ENCODE assay signal across 11 cellular contexts in genomic region chr2:36450466-36451196, GRCh38.
DNase-seq lines count a peak whose midpoint lies in the region; ATAC-seq and TF ChIP-seq lines count a peak whose summit lies in the region.
"Had no signal": no experiment of that assay in that cellular context is flagged by ENCODE, and none has a peak within 500 bp of the region (broad histone marks: within the 10 kb centered on the region; RNA-seq: fewer than 3 reads in every experiment).

No MANE protein-coding gene starts in this region.

- DNase-seq in Daoy (ENCODE audit: low read depth) (peak; percentile 85), amniotic stem cell (lab: John Stamatoyannopoulos, UW) (peak; percentile 46), glomerular visceral epithelial cell (ENCODE audit: extremely low spot score) (peak; percentile 81), sigmoid colon (no peak), NCI-H510A (lab: John Stamatoyannopoulos, UW) (no peak), NCI-H1930 (lab: John Stamatoyannopoulos, UW) (no peak)
- no peak for DNase-seq in activated CD4-positive, alpha-beta memory T cell treated with anti-CD3 and anti-CD28 coated beads, Interleukin-2, amount 10 ng/mL, durations not matched to agents 7 days and 5 days
- DNase-seq: activated CD4-positive, alpha-beta T cell treated with anti-CD3 and anti-CD28 coated beads for 4 hours; immature natural killer cell had no signal

- no peak overlapping the region for H3K27ac Mint-ChIP-seq in activated CD4-positive, alpha-beta memory T cell treated with anti-CD3 and anti-CD28 coated beads, Interleukin-2, amount 10 ng/mL, durations not matched to agents 7 days and 5 days

- 76 to 79% methylated on average over 5 of the region's 5 CpGs for WGBS in sigmoid colon, 2 donors

- H3K4me3 Mint-ChIP-seq in activated CD4-positive, alpha-beta memory T cell treated with anti-CD3 and anti-CD28 coated beads, Interleukin-2, amount 10 ng/mL, durations not matched to agents 7 days and 5 days = no peak overlapping the region
- H3K4me3 Mint-ChIP-seq: immature natural killer cell had no signal

- no peaks in the 10 kb centered on the region for H3K27me3 ChIP-seq in sigmoid colon

- TF ChIP-seq EP300 in sigmoid colon (IDR thresholded peaks at IDR 0.05) = no peak

- H3K27ac ChIP-seq in sigmoid colon = peak overlapping the region; percentile 75 to 81 (median 79)
- H3K27ac ChIP-seq: cardiac muscle cell had no signal

- no peaks in the 10 kb centered on the region for H3K9me3 Mint-ChIP-seq in activated CD4-positive, alpha-beta memory T cell treated with anti-CD3 and anti-CD28 coated beads, Interleukin-2, amount 10 ng/mL, durations not matched to agents 7 days and 5 days
- H3K9me3 Mint-ChIP-seq: immature natural killer cell had no signal

- no peak for TF ChIP-seq POLR2A in sigmoid colon (IDR thresholded peaks at IDR 0.05)

- intact Hi-C loops in sigmoid colon (cut with DNase I) = no loop called here

- H3K4me1 Mint-ChIP-seq in activated CD4-positive, alpha-beta memory T cell treated with anti-CD3 and anti-CD28 coated beads, Interleukin-2, amount 10 ng/mL, durations not matched to agents 7 days and 5 days = no peaks in the 10 kb centered on the region

- CTCF ChIA-PET in activated CD4-positive, alpha-beta memory T cell treated with anti-CD3 and anti-CD28 coated beads, Interleukin-2, amount 10 ng/mL, durations not matched to agents 7 days and 5 days (lab: Charles Lee) = no interaction called here

- no peaks in the 10 kb centered on the region for H3K27me3 Mint-ChIP-seq in activated CD4-positive, alpha-beta memory T cell treated with anti-CD3 and anti-CD28 coated beads, Interleukin-2, amount 10 ng/mL, durations not matched to agents 7 days and 5 days

- POLR2A ChIA-PET in activated CD4-positive, alpha-beta memory T cell treated with anti-CD3 and anti-CD28 coated beads, Interleukin-2, amount 10 ng/mL, durations not matched to agents 7 days and 5 days (lab: Charles Lee) = no interaction called here

- no peaks in the 10 kb centered on the region for H3K9me3 ChIP-seq in sigmoid colon

- no peak for TF ChIP-seq CTCF in sigmoid colon (IDR thresholded peaks at IDR 0.05)

- H3K4me1 ChIP-seq in sigmoid colon = peaks cover 0 to 69% (median 54%) of the 10 kb centered on the region in 4 donors

- no peak for ATAC-seq in GM21360 (IDR thresholded peaks at IDR 0.05; ENCODE audit: unreplicated experiment)

- no peak overlapping the region for H3K4me3 ChIP-seq in sigmoid colon
- H3K4me3 ChIP-seq: cardiac muscle cell had no signal

- peaks cover 0 to 22% (median 0%) of the 10 kb centered on the region in 4 donors for H3K36me3 ChIP-seq in sigmoid colon
- H3K36me3 ChIP-seq: cardiac muscle cell had no signal

- no peaks in the 10 kb centered on the region for H3K36me3 Mint-ChIP-seq in activated CD4-positive, alpha-beta memory T cell treated with anti-CD3 and anti-CD28 coated beads, Interleukin-2, amount 10 ng/mL, durations not matched to agents 7 days and 5 days (ENCODE audit: low read depth)

Comparison
In these comparisons a context has a peak if more than half of its experiments do, and no peak if none do; other contexts are left out.
1. DNase-seq: peak in Daoy (single experiment), amniotic stem cell (single experiment) and glomerular visceral epithelial cell (single experiment); none in sigmoid colon (single experiment), NCI-H510A (single experiment), activated CD4-positive, alpha-beta memory T cell treated with anti-CD3 and anti-CD28 coated beads, Interleukin-2, amount 10 ng/mL, durations not matched to agents 7 days and 5 days (single experiment) and NCI-H1930 (0 of 2).